ENCODE assay signal across 17 cellular contexts in the genomic region with DNA sequence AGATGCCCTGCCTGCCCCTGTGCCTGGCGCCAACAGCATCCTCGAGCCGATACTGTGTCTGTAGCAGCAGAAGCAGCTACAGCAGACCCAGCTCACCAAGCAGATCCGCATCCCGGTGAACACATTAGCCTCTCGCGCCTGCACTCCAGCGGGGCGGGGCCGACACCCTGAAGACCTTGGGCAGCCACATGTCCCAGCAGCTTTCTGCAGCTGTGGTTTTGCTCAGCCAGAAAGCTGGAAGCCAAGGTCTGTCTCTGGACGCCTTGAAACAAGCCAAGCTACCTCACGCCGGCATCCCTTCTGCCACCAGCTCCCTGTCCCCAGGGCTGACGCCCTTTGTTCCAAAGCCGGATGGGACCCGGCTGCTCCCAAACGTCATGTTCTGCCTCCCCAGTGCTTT. TPM values are rescaled to one million over a fixed set of nuclear protein-coding genes. Genes with fewer than 3 reads are reported as not detected.
DNase-seq lines count a peak whose midpoint lies in the region; ATAC-seq and TF ChIP-seq lines count a peak whose summit lies in the region.
"Had no signal": no experiment of that assay in that cellular context is flagged by ENCODE, and none has a peak within 500 bp of the region (broad histone marks: within the 10 kb centered on the region; RNA-seq: fewer than 3 reads in every experiment).

No MANE protein-coding gene starts in this region.

- no peaks in the 10 kb centered on the region for H3K9me3 ChIP-seq in heart right ventricle
- no peaks in the 10 kb centered on the region for H3K9me3 ChIP-seq in lower lobe of right lung
- no peaks in the 10 kb centered on the region for H3K9me3 ChIP-seq in upper lobe of right lung

- no peak overlapping the region for H3K27ac ChIP-seq in heart right ventricle
- H3K27ac ChIP-seq in lower lobe of right lung: no peak overlapping the region
- H3K27ac ChIP-seq in upper lobe of right lung: no peak overlapping the region
- H3K27ac ChIP-seq: 22Rv1, GM23248, HL-60 had no signal

- intact Hi-C loops in heart right ventricle (cut with DNase I): no loop called here
- intact Hi-C loops in lower lobe of right lung (cut with DNase I): no loop called here
- intact Hi-C loops in upper lobe of right lung (cut with DNase I): no loop called here

- TF ChIP-seq CTCF in heart right ventricle (IDR thresholded peaks at IDR 0.05) (no peak), lower lobe of right lung (IDR thresholded peaks at IDR 0.05) (no peak), upper lobe of right lung (IDR thresholded peaks at IDR 0.05) (no peak)

- H3K36me3 ChIP-seq in heart right ventricle: no peaks in the 10 kb centered on the region
- no peaks in the 10 kb centered on the region for H3K36me3 ChIP-seq in lower lobe of right lung
- no peaks in the 10 kb centered on the region for H3K36me3 ChIP-seq in upper lobe of right lung

- ATAC-seq in heart right ventricle (peak; percentile 34 to 91 (median 71)), lower lobe of right lung (peak in 1 of 2 donors; percentile 21), upper lobe of right lung (peak; percentile 47), GM19463 (IDR thresholded peaks at IDR 0.05; ENCODE audit: unreplicated experiment) (no peak), GM18907 (IDR thresholded peaks at IDR 0.05; ENCODE audit: unreplicated experiment) (no peak)
- ATAC-seq: HCT116 had no signal

- H3K4me1 ChIP-seq in heart right ventricle (no peaks in the 10 kb centered on the region), lower lobe of right lung (no peaks in the 10 kb centered on the region), upper lobe of right lung (no peaks in the 10 kb centered on the region)

- peak; percentile 3 for DNase-seq in NCI-H1105 treated with DMSO at 0.1 percent for 48 hours (lab: John Stamatoyannopoulos, UW)
- DNase-seq in NCI-H1105 (lab: John Stamatoyannopoulos, UW): no peak
- DNase-seq in heart right ventricle: peak; percentile 23 to 55
- DNase-seq in lower lobe of right lung: peak; percentile 46
- no peak for DNase-seq in upper lobe of right lung
- no peak for DNase-seq in medulla oblongata (ENCODE audit: extremely low spot score)
- DNase-seq: CD8-positive, alpha-beta memory T cell; DMS53; GF-D8; GM23248 had no signal

- WGBS in heart right ventricle, 2 donors: 81 to 89% methylated on average over 17 of the region's 17 CpGs

- H3K27me3 ChIP-seq in heart right ventricle: no peaks in the 10 kb centered on the region
- no peaks in the 10 kb centered on the region for H3K27me3 ChIP-seq in lower lobe of right lung (ENCODE audit: low read depth)
- no peaks in the 10 kb centered on the region for H3K27me3 ChIP-seq in upper lobe of right lung

- H3K4me3 ChIP-seq in heart right ventricle (no peak overlapping the region), lower lobe of right lung (no peak overlapping the region), upper lobe of right lung (no peak overlapping the region)
- H3K4me3 ChIP-seq: GM23248 had no signal

RNA-seq across cellular contexts. Expression of a gene that starts 59.6 kb away (rescaled TPM):
- total RNA-seq in heart right ventricle (not detected), lower lobe of right lung (not detected), upper lobe of right lung (not detected)
- not detected for polyA plus RNA-seq in heart right ventricle
- total RNA-seq: A673; CD8-positive, alpha-beta memory T cell had no signal
- polyA plus RNA-seq: CD14-positive monocyte; CD8-positive, alpha-beta memory T cell had no signal

Comparison
In these comparisons a context has a peak if more than half of its experiments do, and no peak if none do; other contexts are left out.
1. DNase-seq: peak in NCI-H1105 treated with DMSO at 0.1 percent for 48 hours (single experiment), heart right ventricle (2 of 2) and lower lobe of right lung (single experiment); none in NCI-H1105 (single experiment), upper lobe of right lung (single experiment) and medulla oblongata (single experiment).
2. ATAC-seq: peak in heart right ventricle (8 of 8) and upper lobe of right lung (single experiment); none in GM19463 (single experiment) and GM18907 (single experiment).